In genomic region chr17:9725575-9725974, GRCh38 we compare ENCODE assay signal across 15 cellular contexts.
DNase-seq lines count a peak whose midpoint lies in the region; ATAC-seq and TF ChIP-seq lines count a peak whose summit lies in the region.
"Had no signal": no experiment of that assay in that cellular context is flagged by ENCODE, and none has a peak within 500 bp of the region (broad histone marks: within the 10 kb centered on the region; RNA-seq: fewer than 3 reads in every experiment).

No MANE protein-coding gene starts in this region.

- H3K27me3 ChIP-seq in foreskin keratinocyte (no peaks in the 10 kb centered on the region), Karpas-422 (ENCODE audit: low read length) (no peaks in the 10 kb centered on the region)

- H3K27ac ChIP-seq in foreskin keratinocyte, result no peak overlapping the region
- H3K27ac ChIP-seq in Karpas-422 (ENCODE audit: low read length), result no peak overlapping the region
- H3K27ac ChIP-seq: SK-N-MC had no signal

- H3K9ac ChIP-seq in Karpas-422 (ENCODE audit: low read length), result no peak overlapping the region

- ATAC-seq in foreskin keratinocyte, result no peak
- ATAC-seq in HG03175 (IDR thresholded peaks at IDR 0.05; ENCODE audit: unreplicated experiment), result no peak
- no peak for ATAC-seq in GM18505 (IDR thresholded peaks at IDR 0.05; ENCODE audit: unreplicated experiment)
- ATAC-seq: right cardiac atrium; stimulated activated memory B cell treated with anti-CD40 and anti-IgM and Interleukin-4, amounts not matched to agents 10 μg/mL and 1 μg/mL and 100 μg/mL, for 72 hours had no signal

- no peak overlapping the region for H3K4me2 ChIP-seq in Karpas-422 (ENCODE audit: low read depth, low read length, poor library complexity, severe bottlenecking)

- TF ChIP-seq CTCF in foreskin keratinocyte (conservative IDR thresholded peaks at IDR 0.05), result peak; percentile 17
- peak; percentile 43 for TF ChIP-seq CTCF in retinal pigment epithelial cell (conservative IDR thresholded peaks at IDR 0.05; ENCODE audit: low read depth, low read length)

- peak; percentile 20 for DNase-seq in GM03348 (ENCODE audit: low spot score)
- peak; percentile 39 for DNase-seq in RPMI7951 (ENCODE audit: low read depth)
- no peak for DNase-seq in foreskin keratinocyte
- no peak for DNase-seq in retinal pigment epithelial cell (ENCODE audit: low read depth)
- no peak for DNase-seq in Karpas-422
- DNase-seq: activated naive CD4-positive, alpha-beta T cell; H9; Kasumi-1; NCI-H2029; right cardiac atrium; stimulated activated CD4-positive, alpha-beta T cell treated with anti-CD3 and anti-CD28 coated beads, Interleukin-4, amount 100 ng/mL, for 4 hours had no signal

- H3K4me3 ChIP-seq in retinal pigment epithelial cell (ENCODE audit: low read length) (no peak overlapping the region), Karpas-422 (ENCODE audit: low read length) (no peak overlapping the region)
- H3K4me3 ChIP-seq: SK-N-MC had no signal

- TF ChIP-seq POLR2A in GM18505 (IDR thresholded peaks at IDR 0.05; ENCODE audit: borderline replicate concordance, extremely low read depth, insufficient read depth, insufficient read length), result no peak

- H3K79me2 ChIP-seq in Karpas-422 (ENCODE audit: low read length), result no peaks in the 10 kb centered on the region

- H3K36me3 ChIP-seq in Karpas-422 (ENCODE audit: insufficient read depth, low read length), result no peaks in the 10 kb centered on the region

- 0 out of 2 replicates have a peak, but pooled peaks cover 2% of the 10 kb centered on the region for H4K20me1 ChIP-seq in Karpas-422 (ENCODE audit: insufficient read depth, low read depth, low read length)

- no peaks in the 10 kb centered on the region for H3K9me2 ChIP-seq in Karpas-422 (replicated peaks; ENCODE audit: insufficient read depth, low read length)

- no peaks in the 10 kb centered on the region for H3K9me3 ChIP-seq in Karpas-422 (ENCODE audit: low read length)

- H2AFZ ChIP-seq in Karpas-422 (ENCODE audit: low read length), result no peak overlapping the region

- H3K4me1 ChIP-seq in foreskin keratinocyte, result peaks cover 8% of the 10 kb centered on the region
- H3K4me1 ChIP-seq in Karpas-422 (ENCODE audit: low read length), result no peaks in the 10 kb centered on the region

Comparison
In these comparisons a context has a peak if more than half of its experiments do, and no peak if none do; other contexts are left out.
1. DNase-seq: peak in GM03348 (single experiment) and RPMI7951 (single experiment); none in foreskin keratinocyte (0 of 2), retinal pigment epithelial cell (single experiment) and Karpas-422 (single experiment).